In genomic region chr4:183823394-183823793, GRCh38 we compare ENCODE assay signal across 1 cellular context.
TF ChIP-seq lines count a peak whose summit lies in the region.

No MANE protein-coding gene starts in this region.

TF ChIP-seq in SK-N-SH treated with all-trans-retinoic acid at 6 μM for 48 hours, 23 proteins besides CTCF, POLR2A, EP300 and RAD21 (continued from another document):
- TF ChIP-seq, protein P1, sequence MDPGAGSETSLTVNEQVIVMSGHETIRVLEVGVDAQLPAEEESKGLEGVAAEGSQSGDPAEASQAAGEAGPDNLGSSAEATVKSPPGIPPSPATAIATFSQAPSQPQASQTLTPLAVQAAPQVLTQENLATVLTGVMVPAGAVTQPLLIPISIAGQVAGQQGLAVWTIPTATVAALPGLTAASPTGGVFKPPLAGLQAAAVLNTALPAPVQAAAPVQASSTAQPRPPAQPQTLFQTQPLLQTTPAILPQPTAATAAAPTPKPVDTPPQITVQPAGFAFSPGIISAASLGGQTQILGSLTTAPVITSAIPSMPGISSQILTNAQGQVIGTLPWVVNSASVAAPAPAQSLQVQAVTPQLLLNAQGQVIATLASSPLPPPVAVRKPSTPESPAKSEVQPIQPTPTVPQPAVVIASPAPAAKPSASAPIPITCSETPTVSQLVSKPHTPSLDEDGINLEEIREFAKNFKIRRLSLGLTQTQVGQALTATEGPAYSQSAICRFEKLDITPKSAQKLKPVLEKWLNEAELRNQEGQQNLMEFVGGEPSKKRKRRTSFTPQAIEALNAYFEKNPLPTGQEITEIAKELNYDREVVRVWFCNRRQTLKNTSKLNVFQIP (CRISPR knock-in tag; IDR thresholded peaks at IDR 0.05; ENCODE audit: borderline replicate concordance, low read depth) = no peak
- TF ChIP-seq TSHZ2 (CRISPR knock-in tag; IDR thresholded peaks at IDR 0.05) = no peak
- no peak for TF ChIP-seq RARB (CRISPR knock-in tag; IDR thresholded peaks at IDR 0.05)
- TF ChIP-seq SNAI2 (CRISPR knock-in tag; IDR thresholded peaks at IDR 0.05) = no peak
- TF ChIP-seq GLIS3 (CRISPR knock-in tag; IDR thresholded peaks at IDR 0.05) = no peak
- no peak for TF ChIP-seq ARNTL (CRISPR knock-in tag; IDR thresholded peaks at IDR 0.05; ENCODE audit: borderline replicate concordance, low read depth)
